28 cellular contexts compared by ENCODE assay signal in the genomic region with DNA sequence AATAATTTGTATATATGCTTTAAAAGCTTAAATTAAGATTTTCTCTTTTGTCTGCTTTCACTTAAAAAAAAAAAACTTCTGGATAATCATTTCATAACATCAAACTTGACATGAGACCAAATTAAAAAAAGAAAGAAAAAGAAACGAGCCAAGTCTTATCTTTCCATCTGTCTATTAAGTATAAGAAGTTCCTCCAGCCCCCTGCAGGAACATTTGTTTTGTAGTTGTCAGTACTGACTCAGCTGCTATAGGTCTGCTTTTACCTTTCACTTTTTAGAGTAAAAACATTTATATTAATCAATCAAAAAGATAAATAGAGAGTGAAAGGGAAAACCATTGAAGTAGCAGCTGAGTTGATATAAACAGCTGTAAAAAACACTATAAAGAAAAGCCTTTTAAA. TPM values are rescaled to one million over a fixed set of nuclear protein-coding genes. Genes with fewer than 3 reads are reported as not detected.
A peak's percentile ranks its signal among the peaks of the same experiment; 100 is the strongest.
DNase-seq lines count a peak whose midpoint lies in the region; ATAC-seq, FAIRE-seq and TF ChIP-seq lines count a peak whose summit lies in the region.
"Had no signal": no experiment of that assay in that cellular context is flagged by ENCODE, and none has a peak within 500 bp of the region (broad histone marks: within the 10 kb centered on the region; RNA-seq: fewer than 3 reads in every experiment).

No MANE protein-coding gene starts in this region.

- no peaks in the 10 kb centered on the region for H3K27me3 ChIP-seq in right atrium auricular region
- H3K27me3 ChIP-seq: upper lobe of left lung had no signal

- no peak for ATAC-seq in esophagus mucosa
- ATAC-seq: activated CD4-positive, alpha-beta T cell treated with anti-CD3 and anti-CD28 coated beads for 36 hours; activated CD8-positive, alpha-beta memory T cell treated with anti-CD3 and anti-CD28 coated beads, Interleukin-2, amount 10 ng/mL, durations not matched to agents 7 days and 5 days; psoas muscle; stimulated activated naive CD8-positive, alpha-beta T cell treated with anti-CD3 and anti-CD28 coated beads, Interleukin-15, amount 100 ng/mL, for 72 hours had no signal

- H3K27ac ChIP-seq in right atrium auricular region, result no peak overlapping the region
- H3K27ac ChIP-seq: coronary artery, lower lobe of right lung, psoas muscle, upper lobe of left lung had no signal

- POLR2A ChIA-PET in HEK293T (lab: Yijun Ruan, JAX), result interaction anchor here (1.2 kb wide), 1 partner anchor 68 kb away, joined by 6 read pairs; a partner anchor contains a TSS

- CTCF ChIA-PET in HEK293T (lab: Yijun Ruan, JAX), result interaction anchor here (1.0 to 1.4 kb wide), 2 partner anchors 68 to 195 kb away, joined by 4 to 5 read pairs; a partner anchor contains a TSS

- DNase-seq in HEK293T (ENCODE audit: extremely low spot score), result no peak
- DNase-seq in NCI-H146 treated with DMSO at 0.1 percent for 48 hours (lab: John Stamatoyannopoulos, UW; ENCODE audit: unreplicated experiment), result peak; percentile 10
- DNase-seq in amniotic epithelial cell (ENCODE audit: low read depth), result peak; percentile 10
- DNase-seq in right atrium auricular region (ENCODE audit: low spot score), result no peak
- no peak for DNase-seq in activated naive CD4-positive, alpha-beta T cell (lab: John Stamatoyannopoulos, UW)
- DNase-seq: activated CD4-positive, alpha-beta T cell treated with anti-CD3 and anti-CD28 coated beads for 36 hours; activated CD8-positive, alpha-beta memory T cell treated with anti-CD3 and anti-CD28 coated beads, Interleukin-2, amount 10 ng/mL, durations not matched to agents 7 days and 5 days; activated naive CD8-positive, alpha-beta T cell treated with anti-CD3 and anti-CD28 coated beads, Interleukin-2, amount 10 ng/mL, durations not matched to agents 7 days and 5 days; AML-193; Caco-2; foreskin melanocyte; HCEC 1CT; hippocampal formation; kidney; lower lobe of right lung; NCI-H1048; NCI-H2081 treated with DMSO at 0.1 percent for 48 hours; NCI-H446 treated with DMSO at 0.1 percent for 48 hours; psoas muscle; stimulated activated CD4-positive, alpha-beta T cell treated with anti-CD3 and anti-CD28 coated beads, Interleukin-4, amount 100 ng/mL, for 1 hour; stimulated activated naive CD8-positive, alpha-beta T cell treated with anti-CD3 and anti-CD28 coated beads, Interleukin-15, amount 100 ng/mL, for 72 hours; upper lobe of left lung had no signal

- TF ChIP-seq CTCF in right atrium auricular region (IDR thresholded peaks at IDR 0.05), result no peak

- no peaks in the 10 kb centered on the region for H3K4me1 ChIP-seq in right atrium auricular region
- H3K4me1 ChIP-seq: psoas muscle had no signal

- H3K9me3 ChIP-seq in right atrium auricular region, result no peaks in the 10 kb centered on the region
- H3K9me3 ChIP-seq: Caco-2, lower lobe of right lung, psoas muscle, upper lobe of left lung had no signal

- no peak overlapping the region for H3K4me3 ChIP-seq in right atrium auricular region
- H3K4me3 ChIP-seq: lower lobe of right lung, psoas muscle, smooth muscle cell, upper lobe of left lung had no signal

- FAIRE-seq in islet of Langerhans (lab: Jason Lieb, UNC), result peak; percentile 65
- FAIRE-seq: kidney had no signal

- no peaks in the 10 kb centered on the region for H3K36me3 ChIP-seq in right atrium auricular region
- H3K36me3 ChIP-seq: lower lobe of right lung, upper lobe of left lung had no signal

TF ChIP-seq in HEK293T, 16 proteins besides CTCF, POLR2A, EP300 and RAD21:
- TF ChIP-seq FOXM1 (IDR thresholded peaks at IDR 0.05; ENCODE audit: borderline replicate concordance) (no peak), CTBP1 (IDR thresholded peaks at IDR 0.05; ENCODE audit: borderline replicate concordance) (no peak), ZNF384 (IDR thresholded peaks at IDR 0.05) (no peak)
- TF ChIP-seq, protein P1, sequence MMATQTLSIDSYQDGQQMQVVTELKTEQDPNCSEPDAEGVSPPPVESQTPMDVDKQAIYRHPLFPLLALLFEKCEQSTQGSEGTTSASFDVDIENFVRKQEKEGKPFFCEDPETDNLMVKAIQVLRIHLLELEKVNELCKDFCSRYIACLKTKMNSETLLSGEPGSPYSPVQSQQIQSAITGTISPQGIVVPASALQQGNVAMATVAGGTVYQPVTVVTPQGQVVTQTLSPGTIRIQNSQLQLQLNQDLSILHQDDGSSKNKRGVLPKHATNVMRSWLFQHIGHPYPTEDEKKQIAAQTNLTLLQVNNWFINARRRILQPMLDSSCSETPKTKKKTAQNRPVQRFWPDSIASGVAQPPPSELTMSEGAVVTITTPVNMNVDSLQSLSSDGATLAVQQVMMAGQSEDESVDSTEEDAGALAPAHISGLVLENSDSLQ (IDR thresholded peaks at IDR 0.05), result peak; percentile 15; the same call in 1 of the 2 replicates

RNA-seq across cellular contexts. Expression of a gene that starts 46.2 kb away (rescaled TPM):
- total RNA-seq in right atrium auricular region (under 1 TPM; 0.19 to 0.79 TPM), esophagus mucosa (not detected)
- total RNA-seq: activated CD4-positive, alpha-beta T cell treated with anti-CD3 and anti-CD28 coated beads for 36 hours; activated CD8-positive, alpha-beta memory T cell treated with anti-CD3 and anti-CD28 coated beads, Interleukin-2, amount 10 ng/mL, durations not matched to agents 7 days and 5 days; activated naive CD8-positive, alpha-beta T cell treated with anti-CD3 and anti-CD28 coated beads, Interleukin-2, amount 10 ng/mL, durations not matched to agents 7 days and 5 days; activated T-helper 1 cell treated with anti-CD3 and anti-CD28 coated beads, Interleukin-12 subunit alpha, Interleukin-12 subunit beta, Interleukin-2, Interleukin-4 antibody, amounts not matched to agents 30 ng/mL and 10 ng/mL and 1 ng/mL, durations not matched to agents 14 hours and 24 hours and 36 hours; Daoy; smooth muscle cell had no signal

Comparison
In these comparisons a context has a peak if more than half of its experiments do, and no peak if none do; other contexts are left out.
1. DNase-seq: peak in NCI-H146 treated with DMSO at 0.1 percent for 48 hours (single experiment) and amniotic epithelial cell (single experiment); none in HEK293T (single experiment), right atrium auricular region (single experiment) and activated naive CD4-positive, alpha-beta T cell (0 of 4).